In the genomic region with DNA sequence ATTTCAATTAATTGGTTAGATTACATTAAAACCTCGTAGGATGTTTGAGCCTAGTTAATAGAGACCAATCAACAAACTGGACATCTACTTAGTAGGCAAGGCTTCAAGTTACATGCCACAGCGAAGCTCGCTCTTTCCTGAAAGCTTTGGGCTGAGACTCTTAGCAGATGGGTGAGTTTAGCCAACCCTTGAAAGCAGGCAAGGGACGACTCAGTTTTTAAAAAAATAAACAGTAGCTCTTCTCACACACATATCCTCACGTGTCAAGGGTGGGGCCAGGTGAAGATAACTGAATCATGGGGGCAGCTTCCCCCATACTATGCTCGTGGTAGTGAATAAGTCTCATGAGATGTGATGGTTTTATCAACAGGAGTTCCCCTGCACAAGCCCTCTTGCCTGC, we compare ENCODE assay signal across 8 cellular contexts. TPM values are rescaled to one million over a fixed set of nuclear protein-coding genes. Genes with fewer than 3 reads are reported as not detected.
A peak's percentile ranks its signal among the peaks of the same experiment; 100 is the strongest.
DNase-seq lines count a peak whose midpoint lies in the region; ATAC-seq and TF ChIP-seq lines count a peak whose summit lies in the region.

No MANE protein-coding gene starts in this region.

- H3K9ac ChIP-seq in iPS-20b (ENCODE audit: low read depth, low read length): peak overlapping the region; percentile 70; the same call in 1 of the 2 replicates

- DNase-seq in left ventricle myocardium inferior (no peak), Right ventricle myocardium superior (no peak), upper lobe of left lung (no peak), dedifferentiated amniotic fluid mesenchymal stem cell (ENCODE audit: extremely low spot score) (no peak), head of caudate nucleus (no peak)
- no peak for DNase-seq in activated CD4-positive, alpha-beta memory T cell treated with anti-CD3 and anti-CD28 coated beads, Interleukin-2, amount 10 ng/mL, durations not matched to agents 7 days and 5 days

- H3K36me3 Mint-ChIP-seq in activated CD4-positive, alpha-beta memory T cell treated with anti-CD3 and anti-CD28 coated beads, Interleukin-2, amount 10 ng/mL, durations not matched to agents 7 days and 5 days (ENCODE audit: low read depth): peaks cover 49% of the 10 kb centered on the region

- H3K4me1 ChIP-seq in left ventricle myocardium inferior: peaks cover 20% of the 10 kb centered on the region
- no peaks in the 10 kb centered on the region for H3K4me1 ChIP-seq in iPS-20b (ENCODE audit: insufficient read depth, low read length)
- peaks cover 12 to 23% (median 18%) of the 10 kb centered on the region in 4 donors for H3K4me1 ChIP-seq in upper lobe of left lung

- H3K4me3 ChIP-seq in left ventricle myocardium inferior: peak overlapping the region; percentile 74
- H3K4me3 ChIP-seq in iPS-20b (ENCODE audit: low read length): peak overlapping the region; percentile 82
- peak overlapping the region in 3 of 4 donors; percentile 78 to 91 (median 82) for H3K4me3 ChIP-seq in upper lobe of left lung

- TF ChIP-seq EP300 in upper lobe of left lung (IDR thresholded peaks at IDR 0.05): no peak

- H3K9me3 ChIP-seq in left ventricle myocardium inferior (replicated peaks) (no peaks in the 10 kb centered on the region), iPS-20b (ENCODE audit: insufficient read depth, low read depth, low read length) (no peaks in the 10 kb centered on the region), upper lobe of left lung (no peaks in the 10 kb centered on the region)

- 25 to 30% methylated on average over 6 of the region's 6 CpGs for WGBS in upper lobe of left lung, 2 donors

- no peaks in the 10 kb centered on the region for H3K27me3 ChIP-seq in left ventricle myocardium inferior (ENCODE audit: low read depth)
- H3K27me3 ChIP-seq in iPS-20b (ENCODE audit: insufficient read depth, low read length): no peaks in the 10 kb centered on the region
- H3K27me3 ChIP-seq in upper lobe of left lung: no peaks in the 10 kb centered on the region

- intact Hi-C loops in left ventricle myocardium inferior (cut with micrococcal nuclease): no loop called here
- intact Hi-C loops in Right ventricle myocardium superior (cut with DNase I): no loop called here
- intact Hi-C loops in head of caudate nucleus (cut with DNase I): no loop called here

- peak overlapping the region; percentile 82 for H3K27ac Mint-ChIP-seq in activated CD4-positive, alpha-beta memory T cell treated with anti-CD3 and anti-CD28 coated beads, Interleukin-2, amount 10 ng/mL, durations not matched to agents 7 days and 5 days

- H3K9me3 Mint-ChIP-seq in activated CD4-positive, alpha-beta memory T cell treated with anti-CD3 and anti-CD28 coated beads, Interleukin-2, amount 10 ng/mL, durations not matched to agents 7 days and 5 days: no peaks in the 10 kb centered on the region

- TF ChIP-seq CTCF in left ventricle myocardium inferior (IDR thresholded peaks at IDR 0.05; ENCODE audit: borderline replicate concordance) (no peak), upper lobe of left lung (IDR thresholded peaks at IDR 0.05) (no peak)

- CTCF ChIA-PET in activated CD4-positive, alpha-beta memory T cell treated with anti-CD3 and anti-CD28 coated beads, Interleukin-2, amount 10 ng/mL, durations not matched to agents 7 days and 5 days (lab: Charles Lee): interaction anchor here (1.2 to 6.6 kb wide), 3 partner anchors 39 to 543 kb away, joined by 3 to 39 read pairs (median 4); partner anchors contain the start of genes BCLAF1 and MAP3K5

- POLR2A ChIA-PET in activated CD4-positive, alpha-beta memory T cell treated with anti-CD3 and anti-CD28 coated beads, Interleukin-2, amount 10 ng/mL, durations not matched to agents 7 days and 5 days (lab: Charles Lee): interaction anchor here (1.1 to 11.5 kb wide), 8 partner anchors 12 to 543 kb away, joined by 3 to 299 read pairs (median 9); partner anchors contain the start of genes BCLAF1 and MAP3K5

- no peak for TF ChIP-seq POLR2A in upper lobe of left lung (IDR thresholded peaks at IDR 0.05)

- no peak for ATAC-seq in Right ventricle myocardium superior (ENCODE audit: poor library complexity)
- no peak for ATAC-seq in upper lobe of left lung (ENCODE audit: low FRiP score in 2 of 2)
- no peak for ATAC-seq in GM18519 (IDR thresholded peaks at IDR 0.05; ENCODE audit: low FRiP score, unreplicated experiment)

- H3K4me3 Mint-ChIP-seq in activated CD4-positive, alpha-beta memory T cell treated with anti-CD3 and anti-CD28 coated beads, Interleukin-2, amount 10 ng/mL, durations not matched to agents 7 days and 5 days: peak overlapping the region; percentile 96

- no peaks in the 10 kb centered on the region for H3K36me3 ChIP-seq in left ventricle myocardium inferior
- peaks cover 3% of the 10 kb centered on the region; the same call in 1 of the 2 replicates for H3K36me3 ChIP-seq in iPS-20b (ENCODE audit: insufficient read depth, low read depth, low read length)
- H3K36me3 ChIP-seq in upper lobe of left lung: no peaks in the 10 kb centered on the region

- peaks cover 73% of the 10 kb centered on the region for H3K4me1 Mint-ChIP-seq in activated CD4-positive, alpha-beta memory T cell treated with anti-CD3 and anti-CD28 coated beads, Interleukin-2, amount 10 ng/mL, durations not matched to agents 7 days and 5 days

- no peaks in the 10 kb centered on the region for H3K27me3 Mint-ChIP-seq in activated CD4-positive, alpha-beta memory T cell treated with anti-CD3 and anti-CD28 coated beads, Interleukin-2, amount 10 ng/mL, durations not matched to agents 7 days and 5 days

- H3K27ac ChIP-seq in left ventricle myocardium inferior (replicated peaks) (no peak overlapping the region), iPS-20b (ENCODE audit: low read length) (no peak overlapping the region), upper lobe of left lung (no peak overlapping the region)

RNA-seq across cellular contexts. Expression of gene MTFR2, which starts 0.8 kb away (rescaled TPM):
- total RNA-seq in left ventricle myocardium inferior (0.52 TPM), Right ventricle myocardium superior (0.24 TPM), upper lobe of left lung (1 to 10 TPM in 5 of 6 donors, not detected in 1; 1.0 to 9.4 (median 1.3) TPM)
- 10 to 100 TPM; 20.4 to 21.4 TPM for total RNA-seq in activated CD4-positive, alpha-beta memory T cell treated with anti-CD3 and anti-CD28 coated beads, Interleukin-2, amount 10 ng/mL, durations not matched to agents 7 days and 5 days

RNA-seq across cellular contexts. Expression of gene BCLAF1, which starts 40.3 kb away (rescaled TPM):
- total RNA-seq in left ventricle myocardium inferior: 53.2 TPM
- total RNA-seq in Right ventricle myocardium superior: 59.5 TPM
- total RNA-seq in activated CD4-positive, alpha-beta memory T cell treated with anti-CD3 and anti-CD28 coated beads, Interleukin-2, amount 10 ng/mL, durations not matched to agents 7 days and 5 days: 100 to 1,000 TPM; 128 to 132 TPM
- 100 to 1,000 TPM in 3 of 6 donors, 10 to 100 TPM in 3; 88.3 to 267 (median 96.6) TPM for total RNA-seq in upper lobe of left lung
